9 cellular contexts compared by ENCODE assay signal in the genomic region with DNA sequence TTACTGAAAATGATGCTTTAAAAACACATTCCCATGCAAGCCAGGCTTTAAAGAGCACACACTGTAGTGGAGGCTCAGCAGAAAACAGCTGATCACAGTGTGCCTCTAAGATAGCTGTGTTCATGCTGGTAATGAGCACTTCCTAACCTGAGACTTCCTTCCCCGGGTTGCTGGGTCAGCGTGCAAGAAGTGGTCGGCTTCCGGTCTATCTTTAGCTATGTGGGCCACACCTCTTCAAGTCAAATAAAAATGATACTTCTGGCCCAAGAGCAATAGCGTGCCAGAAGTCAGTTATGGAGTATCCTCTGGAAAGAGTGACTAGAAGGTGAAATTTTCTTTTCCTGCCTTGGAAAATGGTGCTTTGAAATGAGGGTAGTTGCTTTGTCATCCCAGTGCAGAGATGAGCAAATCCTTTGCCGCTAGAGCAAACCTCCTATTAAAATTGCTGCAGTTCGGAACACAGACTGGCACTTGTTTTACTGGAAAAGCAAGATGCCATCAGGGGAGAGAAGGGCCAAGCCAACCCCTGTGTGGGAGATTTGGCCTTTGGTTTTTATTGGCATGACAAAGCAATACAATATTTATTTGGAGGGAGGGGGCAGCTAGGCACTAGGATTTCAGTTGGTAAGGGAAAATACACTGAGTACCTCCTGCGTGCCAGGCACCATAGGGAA.
DNase-seq lines count a peak whose midpoint lies in the region; ATAC-seq and TF ChIP-seq lines count a peak whose summit lies in the region.
"Had no signal": no experiment of that assay in that cellular context is flagged by ENCODE, and none has a peak within 500 bp of the region (broad histone marks: within the 10 kb centered on the region; RNA-seq: fewer than 3 reads in every experiment).

No MANE protein-coding gene starts in this region.

- H3K4me2 ChIP-seq in mesendoderm (ENCODE audit: low read length): no peak overlapping the region

- no peaks in the 10 kb centered on the region for H3K4me1 ChIP-seq in mesendoderm (ENCODE audit: control insufficient read depth, low read depth, low read length)

- no peak overlapping the region for H3K27ac ChIP-seq in mesendoderm (ENCODE audit: low read depth, low read length)
- H3K27ac ChIP-seq: SK-N-MC had no signal

- no peak overlapping the region for H2BK5ac ChIP-seq in mesendoderm (ENCODE audit: low read length)

- DNase-seq in stimulated activated CD4-positive, alpha-beta T cell treated with anti-CD3 and anti-CD28 coated beads, Interleukin-15, amount 100 ng/mL, for 24 hours: peak; percentile 31
- no peak for DNase-seq in stimulated activated CD4-positive, alpha-beta T cell treated with anti-CD3 and anti-CD28 coated beads, Interleukin-4, amount 100 ng/mL, for 1 hour
- DNase-seq in mesendoderm: no peak
- DNase-seq in DMS53 treated with DMSO at 0.1 percent for 48 hours (lab: John Stamatoyannopoulos, UW; ENCODE audit: unreplicated experiment): no peak
- no peak for DNase-seq in stimulated activated CD4-positive, alpha-beta T cell treated with anti-CD3 and anti-CD28 coated beads, Interleukin-2, amount 100 ng/mL, for 48 hours
- DNase-seq in NCI-H1694 treated with DMSO at 0.1 percent for 48 hours (lab: John Stamatoyannopoulos, UW): no peak

- H2BK15ac ChIP-seq in mesendoderm (replicated peaks; ENCODE audit: low read depth): no peak overlapping the region

- no peak for TF ChIP-seq CTCF in brain (conservative IDR thresholded peaks at IDR 0.05)

- H3K9me3 Mint-ChIP-seq in brain: no peaks in the 10 kb centered on the region

- no peak overlapping the region for H4K5ac ChIP-seq in mesendoderm (ENCODE audit: low read length)

- H3K9ac ChIP-seq in mesendoderm (ENCODE audit: low read length): no peak overlapping the region

- H4K8ac ChIP-seq in mesendoderm (ENCODE audit: low read depth, low read length): no peak overlapping the region

- no peak for ATAC-seq in HG03342 (IDR thresholded peaks at IDR 0.05; ENCODE audit: unreplicated experiment)

- peak overlapping the region; percentile 50 for H3K56ac ChIP-seq in mesendoderm (ENCODE audit: low read length)

- H3K4me3 ChIP-seq in mesendoderm (ENCODE audit: low read length): no peak overlapping the region
- H3K4me3 ChIP-seq: SK-N-MC had no signal

- no peaks in the 10 kb centered on the region for H3K27me3 Mint-ChIP-seq in brain

- H3K27me3 ChIP-seq in mesendoderm (ENCODE audit: insufficient read depth, low read length, poor library complexity): no peaks in the 10 kb centered on the region

- no peak overlapping the region for H3K4ac ChIP-seq in mesendoderm (ENCODE audit: low read depth, low read length)

- no CpG with 5 or more reads among the region's 8 CpGs for WGBS in mesendoderm (ENCODE audit: extremely low coverage, insufficient coverage, low lambda C conversion rate)

- peaks cover 41% of the 10 kb centered on the region for H3K79me1 ChIP-seq in mesendoderm (ENCODE audit: low read length)

- H2AK5ac ChIP-seq in mesendoderm (ENCODE audit: low read length): no peak overlapping the region

- H3K23ac ChIP-seq in mesendoderm (ENCODE audit: low read length): no peak overlapping the region

- H3K4me1 Mint-ChIP-seq in brain: peaks cover 95% of the 10 kb centered on the region

- H2BK120ac ChIP-seq in mesendoderm (ENCODE audit: low read depth, low read length): no peak overlapping the region

- H3K36me3 Mint-ChIP-seq in brain: peaks cover 30% of the 10 kb centered on the region

- H3K4me3 Mint-ChIP-seq in brain: peak overlapping the region in 4 of 5 experiments; percentile 12 to 53 (median 30)

- H3K36me3 ChIP-seq in mesendoderm (ENCODE audit: control insufficient read depth, insufficient read depth, low read length): peaks cover 5% of the 10 kb centered on the region

- H3K79me2 ChIP-seq in mesendoderm (ENCODE audit: control insufficient read depth, insufficient read depth, low read length): peaks cover 39% of the 10 kb centered on the region

- H3K18ac ChIP-seq in mesendoderm (ENCODE audit: low read length): no peak overlapping the region

- H3K27ac Mint-ChIP-seq in brain: peak overlapping the region; percentile 32 to 93 (median 54)
